Comparison of ENCODE assay signal across 8 cellular contexts in the genomic region with DNA sequence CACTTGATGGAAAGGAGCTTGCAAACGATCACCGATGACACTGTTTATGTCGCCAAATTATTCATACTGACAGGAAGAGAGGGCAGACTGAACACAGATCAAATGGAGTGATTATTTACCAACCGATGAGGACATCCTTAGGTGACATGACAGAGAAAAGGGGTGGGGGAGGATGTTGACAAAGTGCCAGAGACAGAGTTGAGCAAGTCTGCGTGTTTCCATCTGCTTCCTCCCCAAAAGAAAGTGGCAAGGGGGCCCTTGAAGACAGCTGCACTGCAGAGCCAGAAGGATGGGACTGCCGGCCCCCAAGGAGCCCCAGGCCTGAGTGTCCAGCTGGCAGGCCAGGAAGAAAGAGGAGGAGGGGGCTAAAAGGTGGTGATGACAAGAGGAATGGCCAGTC.
DNase-seq lines count a peak whose midpoint lies in the region; ATAC-seq and TF ChIP-seq lines count a peak whose summit lies in the region.

No MANE protein-coding gene starts in this region.

- peak overlapping the region in 6 of 8 donors; percentile 36 to 80 (median 62) for H3K27ac ChIP-seq in spleen

- peak overlapping the region; percentile 70 for H3K27ac Mint-ChIP-seq in activated naive CD8-positive, alpha-beta T cell treated with anti-CD3 and anti-CD28 coated beads, Interleukin-2, amount 10 ng/mL, durations not matched to agents 7 days and 5 days
- no peak overlapping the region for H3K27ac Mint-ChIP-seq in activated naive CD8-positive, alpha-beta T cell treated with anti-CD3 and anti-CD28 coated beads for 36 hours

- peak overlapping the region; percentile 16 for H3K4me3 Mint-ChIP-seq in activated naive CD8-positive, alpha-beta T cell treated with anti-CD3 and anti-CD28 coated beads, Interleukin-2, amount 10 ng/mL, durations not matched to agents 7 days and 5 days
- no peak overlapping the region for H3K4me3 Mint-ChIP-seq in activated naive CD8-positive, alpha-beta T cell treated with anti-CD3 and anti-CD28 coated beads for 36 hours

- POLR2A ChIA-PET in activated naive CD8-positive, alpha-beta T cell treated with anti-CD3 and anti-CD28 coated beads, Interleukin-2, amount 10 ng/mL, durations not matched to agents 7 days and 5 days (lab: Charles Lee), result interaction anchor here (0.6 kb wide), 1 partner anchor 191 kb away, joined by 3 read pairs; no protein-coding TSS in a partner anchor

- peak overlapping the region in 1 of 8 donors; percentile 37 for H3K4me3 ChIP-seq in spleen

- peak; percentile 89 for ATAC-seq in activated naive CD8-positive, alpha-beta T cell treated with anti-CD3 and anti-CD28 coated beads, Interleukin-2, amount 10 ng/mL, durations not matched to agents 7 days and 5 days (ENCODE audit: low read depth)

- H3K9me3 Mint-ChIP-seq in activated naive CD8-positive, alpha-beta T cell treated with anti-CD3 and anti-CD28 coated beads, Interleukin-2, amount 10 ng/mL, durations not matched to agents 7 days and 5 days, result no peaks in the 10 kb centered on the region
- no peaks in the 10 kb centered on the region for H3K9me3 Mint-ChIP-seq in activated naive CD8-positive, alpha-beta T cell treated with anti-CD3 and anti-CD28 coated beads for 36 hours

- no peak for DNase-seq in activated naive CD8-positive, alpha-beta T cell treated with anti-CD3 and anti-CD28 coated beads, Interleukin-2, amount 10 ng/mL, durations not matched to agents 7 days and 5 days
- no peak for DNase-seq in activated naive CD8-positive, alpha-beta T cell treated with anti-CD3 and anti-CD28 coated beads for 36 hours
- peak; percentile 98 for DNase-seq in NCI-H524 treated with DMSO at 0.1 percent for 48 hours (lab: John Stamatoyannopoulos, UW)
- peak; percentile 16 for DNase-seq in activated T-cell treated with anti-CD3 and anti-CD28 coated beads for 1 hour (ENCODE audit: low read depth)
- no peak for DNase-seq in spleen
- DNase-seq in dedifferentiated amniotic fluid mesenchymal stem cell (ENCODE audit: extremely low spot score), result no peak
- no peak for DNase-seq in cerebellar nuclear complex (lab: John Stamatoyannopoulos, UW)
- no peak for DNase-seq in anterior cingulate cortex (lab: John Stamatoyannopoulos, UW)

- peaks cover 0 to 24% (median 4%) of the 10 kb centered on the region in 6 donors for H3K4me1 ChIP-seq in spleen

- intact Hi-C loops in spleen (cut with DNase I; ENCODE audit: low total_unique reads), result no loop called here

- H3K36me3 Mint-ChIP-seq in activated naive CD8-positive, alpha-beta T cell treated with anti-CD3 and anti-CD28 coated beads, Interleukin-2, amount 10 ng/mL, durations not matched to agents 7 days and 5 days, result no peaks in the 10 kb centered on the region
- H3K36me3 Mint-ChIP-seq in activated naive CD8-positive, alpha-beta T cell treated with anti-CD3 and anti-CD28 coated beads for 36 hours, result no peaks in the 10 kb centered on the region

- H3K9me3 ChIP-seq in spleen, result peaks cover 0 to 6% (median 0%) of the 10 kb centered on the region in 8 donors

- H3K27me3 Mint-ChIP-seq in activated naive CD8-positive, alpha-beta T cell treated with anti-CD3 and anti-CD28 coated beads, Interleukin-2, amount 10 ng/mL, durations not matched to agents 7 days and 5 days, result peaks cover 24% of the 10 kb centered on the region
- H3K27me3 Mint-ChIP-seq in activated naive CD8-positive, alpha-beta T cell treated with anti-CD3 and anti-CD28 coated beads for 36 hours, result peaks cover 35% of the 10 kb centered on the region

- 3 to 8% (median 5%) methylated on average over 6 of the region's 6 CpGs for WGBS in spleen, 5 donors

- TF ChIP-seq POLR2A in spleen (IDR thresholded peaks at IDR 0.05), result no peak

- peaks cover 0 to 66% (median 0%) of the 10 kb centered on the region in 7 donors for H3K27me3 ChIP-seq in spleen (replicated peaks in 1 of 7)

- no peaks in the 10 kb centered on the region for H3K36me3 ChIP-seq in spleen

- TF ChIP-seq CTCF in spleen (IDR thresholded peaks at IDR 0.05 in 8 of 11, conservative IDR thresholded peaks at IDR 0.05 in 3 of 11), result no peak

- H3K4me1 Mint-ChIP-seq in activated naive CD8-positive, alpha-beta T cell treated with anti-CD3 and anti-CD28 coated beads, Interleukin-2, amount 10 ng/mL, durations not matched to agents 7 days and 5 days, result peaks cover 14% of the 10 kb centered on the region
- peaks cover 14% of the 10 kb centered on the region for H3K4me1 Mint-ChIP-seq in activated naive CD8-positive, alpha-beta T cell treated with anti-CD3 and anti-CD28 coated beads for 36 hours

Comparison
In these comparisons a context has a peak if more than half of its experiments do, and no peak if none do; other contexts are left out.
1. DNase-seq: peak in NCI-H524 treated with DMSO at 0.1 percent for 48 hours (single experiment) and activated T-cell treated with anti-CD3 and anti-CD28 coated beads for 1 hour (single experiment); none in activated naive CD8-positive, alpha-beta T cell treated with anti-CD3 and anti-CD28 coated beads, Interleukin-2, amount 10 ng/mL, durations not matched to agents 7 days and 5 days (single experiment), activated naive CD8-positive, alpha-beta T cell treated with anti-CD3 and anti-CD28 coated beads for 36 hours (single experiment), spleen (single experiment), dedifferentiated amniotic fluid mesenchymal stem cell (single experiment), cerebellar nuclear complex (0 of 2) and anterior cingulate cortex (0 of 58).